15 cellular contexts compared by ENCODE assay signal in genomic region chr14:81529391-81529790, GRCh38. TPM values are rescaled to one million over a fixed set of nuclear protein-coding genes. Genes with fewer than 3 reads are reported as not detected.
DNase-seq lines count a peak whose midpoint lies in the region; ATAC-seq, FAIRE-seq and TF ChIP-seq lines count a peak whose summit lies in the region.
"Had no signal": no experiment of that assay in that cellular context is flagged by ENCODE, and none has a peak within 500 bp of the region (broad histone marks: within the 10 kb centered on the region; RNA-seq: fewer than 3 reads in every experiment).

No MANE protein-coding gene starts in this region.

- peak overlapping the region in 3 of 4 donors; percentile 5 to 53 (median 43) for H3K4me3 Mint-ChIP-seq in CD4-positive, CD25-positive, alpha-beta regulatory T cell
- H3K4me3 Mint-ChIP-seq in endothelial cell (ENCODE audit: unreplicated experiment) = no peak overlapping the region

- BruUV-seq in GM12878 (replicated peaks; lab: Mats Ljungman, UMichigan) = no TSS peak

- H3K4me2 ChIP-seq in GM12878 (ENCODE audit: control insufficient read depth, insufficient read depth) (peak overlapping the region; percentile 67), mesenchymal stem cell (ENCODE audit: low read length, poor library complexity, severe bottlenecking) (no peak overlapping the region)

- peaks cover 57% of the 10 kb centered on the region for H3K79me2 ChIP-seq in GM12878 (ENCODE audit: control insufficient read depth, insufficient read depth, low read length)

- no peak for ATAC-seq in CD4-positive, CD25-positive, alpha-beta regulatory T cell (ENCODE audit: low read depth in 2 of 2)
- ATAC-seq in GM12878 = no peak

- WGBS in GM12878 (ENCODE audit: insufficient coverage, insufficient replicate concordance, low lambda C conversion rate, missing lambda C conversion rate) = 35% methylated on average over 2 of the region's 2 CpGs
- WGBS in mesenchymal stem cell = no CpG with 5 or more reads among the region's 2 CpGs

- no peak overlapping the region for H2AFZ ChIP-seq in GM12878 (ENCODE audit: control insufficient read depth, low read depth, low read length)
- H2AFZ ChIP-seq in mesenchymal stem cell (ENCODE audit: low read depth, low read length) = no peak overlapping the region

- peaks cover 35% of the 10 kb centered on the region for H3K4me1 ChIP-seq in CD4-positive, CD25-positive, alpha-beta regulatory T cell (ENCODE audit: control insufficient read depth, insufficient read depth, low read length, poor library complexity, severe bottlenecking)
- peaks cover 2% of the 10 kb centered on the region for H3K4me1 ChIP-seq in GM12878 (ENCODE audit: control insufficient read depth, insufficient read depth, low read length)
- peaks cover 1% of the 10 kb centered on the region for H3K4me1 ChIP-seq in mesenchymal stem cell (ENCODE audit: control insufficient read depth, insufficient read depth, low read depth, low read length)

- TF ChIP-seq POLR2A in GM12878 (IDR thresholded peaks at IDR 0.05; ENCODE audit: low read depth, low read length) = no peak

- no peak overlapping the region for H2BK5ac ChIP-seq in mesenchymal stem cell (ENCODE audit: low read depth, low read length, poor library complexity, severe bottlenecking)

- peaks cover 27% of the 10 kb centered on the region for H3K36me3 ChIP-seq in CD4-positive, CD25-positive, alpha-beta regulatory T cell (ENCODE audit: control insufficient read depth, insufficient read depth, low read length)
- peaks cover 0 to 16% of the 10 kb centered on the region in 2 experiments; a peak in 3 of 4 replicates for H3K36me3 ChIP-seq in GM12878 (ENCODE audit: control insufficient read depth in 2 of 2, insufficient read depth in 2 of 2, low read length in 1 of 2)
- H3K36me3 ChIP-seq in mesenchymal stem cell (ENCODE audit: control insufficient read depth in 1 of 2, insufficient read depth in 2 of 2, low read depth in 1 of 2, low read length in 2 of 2) = peaks cover 6 to 29% of the 10 kb centered on the region in 2 experiments
- H3K36me3 ChIP-seq in H7 (replicated peaks; ENCODE audit: control insufficient read depth, insufficient read depth, low read length) = no peaks in the 10 kb centered on the region; the same call in none of the 2 replicates

- H3K9me3 ChIP-seq in CD4-positive, CD25-positive, alpha-beta regulatory T cell (ENCODE audit: control insufficient read depth in 2 of 2, low read length in 2 of 2) = no peaks in the 10 kb centered on the region
- H3K9me3 ChIP-seq in GM12878 (replicated peaks; ENCODE audit: control insufficient read depth, insufficient read depth, low read length) = no peaks in the 10 kb centered on the region
- no peaks in the 10 kb centered on the region for H3K9me3 ChIP-seq in mesenchymal stem cell (ENCODE audit: control insufficient read depth, low read length)

- H3K36me3 Mint-ChIP-seq in CD4-positive, CD25-positive, alpha-beta regulatory T cell = peaks cover 19% of the 10 kb centered on the region
- peaks cover 5% of the 10 kb centered on the region for H3K36me3 Mint-ChIP-seq in endothelial cell (ENCODE audit: low read depth, unreplicated experiment)

- in situ Hi-C loops in GM12878 (cut with MboI) = no loop called here

- peak overlapping the region in 1 of 3 donors; percentile 61 for H3K27ac Mint-ChIP-seq in CD4-positive, CD25-positive, alpha-beta regulatory T cell
- no peak overlapping the region for H3K27ac Mint-ChIP-seq in endothelial cell (ENCODE audit: unreplicated experiment)
- H3K27ac Mint-ChIP-seq: progenitor cell of endocrine pancreas had no signal

- no peak for TF ChIP-seq RAD21 in GM12878 (IDR thresholded peaks at IDR 0.05; ENCODE audit: insufficient read depth, low read depth, low read length)

- H4K20me1 ChIP-seq in GM12878 (ENCODE audit: control insufficient read depth, insufficient read depth) = no peaks in the 10 kb centered on the region

- no peak overlapping the region for H3K23ac ChIP-seq in mesenchymal stem cell (ENCODE audit: low read length in 2 of 2)

- no peak overlapping the region for H3K18ac ChIP-seq in mesenchymal stem cell (ENCODE audit: low read depth in 1 of 2, low read length in 2 of 2)

- H2BK120ac ChIP-seq in mesenchymal stem cell (ENCODE audit: low read depth, low read length) = no peak overlapping the region

- no peak overlapping the region for H3K4me3 ChIP-seq in CD4-positive, CD25-positive, alpha-beta regulatory T cell (ENCODE audit: low read depth, low read length)
- H3K4me3 ChIP-seq in GM12878 (0 out of 2 replicates have a peak overlapping the region, but pooled peaks have one; percentile 45), mesenchymal stem cell (ENCODE audit: insufficient read depth in 1 of 2, low read depth in 1 of 2, low read length in 2 of 2) (no peak overlapping the region), H7 (ENCODE audit: insufficient read depth, low read depth, low read length) (no peak overlapping the region)

- FAIRE-seq in GM12878 (lab: Jason Lieb, UNC) = no peak
- FAIRE-seq: endothelial cell of umbilical vein had no signal

- DNase-seq in CD4-positive, CD25-positive, alpha-beta regulatory T cell = no peak
- DNase-seq in LoVo (ENCODE audit: low spot score) = peak; percentile 39
- DNase-seq in GM12878 (ENCODE audit: low read depth, low spot score) = no peak
- DNase-seq in mesenchymal stem cell = peak; percentile 43
- DNase-seq in H7 = no peak
- DNase-seq in endothelial cell (ENCODE audit: low spot score) = no peak
- DNase-seq in NCI-H526 treated with DMSO at 0.1 percent for 48 hours (lab: John Stamatoyannopoulos, UW) = no peak
- no peak for DNase-seq in stimulated activated CD4-positive, alpha-beta T cell treated with anti-CD3 and anti-CD28 coated beads, Interleukin-12 subunit alpha, Interleukin-12 subunit beta, amount 100 ng/mL, for 4 hours
- DNase-seq: activated CD8-positive, alpha-beta memory T cell treated with anti-CD3 and anti-CD28 coated beads, Interleukin-2, amount 50 U/mL, for 4 hours; midbrain; NCI-H187 treated with DMSO at 0.1 percent for 48 hours; stimulated activated CD4-positive, alpha-beta T cell treated with anti-CD3 and anti-CD28 coated beads, Interleukin-4, amount 100 ng/mL, for 4 hours; T1000 had no signal

- H2AK5ac ChIP-seq in mesenchymal stem cell (ENCODE audit: low read length, severe bottlenecking) = no peak overlapping the region

- H3K4ac ChIP-seq in mesenchymal stem cell (ENCODE audit: low read depth in 1 of 2, low read length in 2 of 2) = no peak overlapping the region

- TF ChIP-seq CTCF in GM12878 (IDR thresholded peaks at IDR 0.05 in 2 of 3, conservative IDR thresholded peaks at IDR 0.05 in 1 of 3; ENCODE audit: control insufficient read depth in 2 of 3, extremely low read depth in 1 of 3, insufficient read depth in 1 of 3, low read depth in 3 of 3, low read length in 3 of 3) (no peak), endothelial cell (IDR thresholded peaks at IDR 0.05; ENCODE audit: unreplicated experiment) (no peak)

- no peak overlapping the region for H4K8ac ChIP-seq in mesenchymal stem cell (ENCODE audit: low read length)

- no peak overlapping the region for H4K91ac ChIP-seq in mesenchymal stem cell (ENCODE audit: low read length)

- intact Hi-C loops in GM12878 (cut with micrococcal nuclease; ENCODE audit: unreplicated experiment) = no loop called here

- no peak overlapping the region for H3K27ac ChIP-seq in CD4-positive, CD25-positive, alpha-beta regulatory T cell (ENCODE audit: insufficient read depth, low read length, poor library complexity, severe bottlenecking)
- H3K27ac ChIP-seq in GM12878 (ENCODE audit: control insufficient read depth, insufficient read depth) (peak overlapping the region; percentile 13; the same call in 1 of the 2 replicates), mesenchymal stem cell (ENCODE audit: low read length, poor library complexity, severe bottlenecking) (no peak overlapping the region)

- CTCF ChIA-PET in GM12878 (lab: Yijun Ruan, JAX) = interaction anchor here (0.5 to 1.1 kb wide), 2 partner anchors 65 to 879 kb away, joined by 3 to 7 read pairs; no protein-coding TSS in a partner anchor

- no peak for TF ChIP-seq EP300 in GM12878 (IDR thresholded peaks at IDR 0.05; ENCODE audit: borderline replicate concordance in 1 of 2, control insufficient read depth in 1 of 2, low read depth in 2 of 2, low read length in 2 of 2)

- POLR2A ChIA-PET in GM12878 (lab: Charles Lee) = interaction anchor here (0.6 kb wide), 1 partner anchor 309 kb away, joined by 4 read pairs; no protein-coding TSS in a partner anchor

- SMC1A ChIA-PET in GM12878 (lab: Charles Lee; ENCODE audit: uncharacterized antibody, unreplicated experiment) = interaction anchor here (0.7 to 2.6 kb wide), 6 partner anchors 11 to 65 kb away, joined by 3 to 6 read pairs (median 4); no protein-coding TSS in a partner anchor

- H3K9me3 Mint-ChIP-seq in CD4-positive, CD25-positive, alpha-beta regulatory T cell = peaks cover 0 to 2% (median 0%) of the 10 kb centered on the region in 7 donors
- no peaks in the 10 kb centered on the region for H3K9me3 Mint-ChIP-seq in endothelial cell (ENCODE audit: unreplicated experiment)

- H3K9ac ChIP-seq in GM12878 (ENCODE audit: control insufficient read depth, insufficient read depth, low read length) (no peak overlapping the region), mesenchymal stem cell (ENCODE audit: low read length) (peak overlapping the region; percentile 19)

- H3K27me3 ChIP-seq in CD4-positive, CD25-positive, alpha-beta regulatory T cell (ENCODE audit: control insufficient read depth, insufficient read depth, low read length) = no peaks in the 10 kb centered on the region
- H3K27me3 ChIP-seq in GM12878 (replicated peaks in 1 of 2; ENCODE audit: control insufficient read depth in 2 of 2, insufficient read depth in 2 of 2, low read length in 1 of 2) (no peaks in the 10 kb centered on the region), mesenchymal stem cell (ENCODE audit: control insufficient read depth in 1 of 2, insufficient read depth in 1 of 2, low read length in 2 of 2) (no peaks in the 10 kb centered on the region), H7 (ENCODE audit: control insufficient read depth, insufficient read depth, low read length) (no peaks in the 10 kb centered on the region)

- H2BK15ac ChIP-seq in mesenchymal stem cell (ENCODE audit: low read depth, poor library complexity, severe bottlenecking) = no peak overlapping the region

- no peaks in the 10 kb centered on the region for H3K27me3 Mint-ChIP-seq in CD4-positive, CD25-positive, alpha-beta regulatory T cell
- H3K27me3 Mint-ChIP-seq in endothelial cell (ENCODE audit: unreplicated experiment) = no peaks in the 10 kb centered on the region
- H3K27me3 Mint-ChIP-seq: progenitor cell of endocrine pancreas had no signal

- peaks cover 7% of the 10 kb centered on the region for H3K79me1 ChIP-seq in mesenchymal stem cell (replicated peaks; ENCODE audit: low read length, poor library complexity, severe bottlenecking)

- RAD21 ChIA-PET in GM12878 (lab: Charles Lee; ENCODE audit: unreplicated experiment) = interaction anchor here (0.9 kb wide), 1 partner anchor 10 kb away, joined by 3 read pairs; no protein-coding TSS in a partner anchor

- no peak overlapping the region for H2BK12ac ChIP-seq in mesenchymal stem cell (ENCODE audit: low read length in 2 of 2)

- no peak overlapping the region for H3K14ac ChIP-seq in mesenchymal stem cell (ENCODE audit: low read length in 2 of 2)

- peaks cover 43 to 79% (median 65%) of the 10 kb centered on the region in 4 donors for H3K4me1 Mint-ChIP-seq in CD4-positive, CD25-positive, alpha-beta regulatory T cell
- H3K4me1 Mint-ChIP-seq in endothelial cell (ENCODE audit: unreplicated experiment) = peaks cover 11% of the 10 kb centered on the region

RNA-seq across cellular contexts. Expression of gene SEL1L, which starts 4.3 kb away (rescaled TPM):
- 57.6 TPM for total RNA-seq in CD4-positive, CD25-positive, alpha-beta regulatory T cell
- polyA plus RNA-seq in CD4-positive, CD25-positive, alpha-beta regulatory T cell = 10 to 100 TPM; 19.3 to 23.7 (median 20.1) TPM
- total RNA-seq in GM12878 (2013; cell fraction: nucleolus; rRNA removed) = 119 and 122 TPM in 2 replicates
- total RNA-seq in GM12878 (2014; rRNA removed) = 32.0 and 37.2 TPM in 2 replicates
- total RNA-seq in GM12878 (2014; rRNA removed; fragmentation: Illumina TruSeq; extraction: Trizol) = 31.4 and 34.6 TPM in 2 replicates
- 54.0 and 57.2 TPM in 2 replicates for total RNA-seq in GM12878 (2021)
- polyA plus RNA-seq in GM12878 (2011; ENCODE audit: low read depth) = 18.0 TPM
- 19.9 and 24.0 TPM in 2 replicates for polyA plus RNA-seq in GM12878 (2011; rRNA removed)
- polyA plus RNA-seq in GM12878 (2011; cell fraction: cytosol; rRNA removed) = 9.3 and 12.8 TPM in 2 replicates
- 21.3 and 23.6 TPM in 2 replicates for polyA plus RNA-seq in GM12878 (2011; cell fraction: nucleus; rRNA removed)
- polyA plus RNA-seq in GM12878 (2012) = 24.5 and 26.7 TPM in 2 replicates
- 32.4 and 42.3 TPM in 2 replicates for polyA plus RNA-seq in GM12878 (2014; fragmentation: Illumina TruSeq; extraction: Trizol)
- 10 to 100 TPM; 13.4 to 20.1 TPM for polyA plus RNA-seq in GM12878 (2014; fragmentation: Nextera tagmentation; extraction: Ambion mirVana)
- polyA plus RNA-seq in GM12878 (2014; rRNA removed) = 18.2 and 19.1 TPM in 2 replicates
- 10 to 100 TPM; 47.1 to 52.5 TPM for polyA plus RNA-seq in GM12878 (2016; fragmentation: Nextera tagmentation; extraction: Ambion mirVana)
- polyA minus RNA-seq in GM12878 (2011; rRNA and poly(A)+ RNA removed) = 35.2 and 45.6 TPM in 2 replicates
- polyA minus RNA-seq in GM12878 (2011; cell fraction: cytosol; rRNA and poly(A)+ RNA removed) = 12.4 and 18.7 TPM in 2 replicates
- 32.3 and 33.7 TPM in 2 replicates for polyA minus RNA-seq in GM12878 (2011; cell fraction: nucleus; rRNA and poly(A)+ RNA removed)
- polyA plus RNA-seq in mesenchymal stem cell (2013, experiment 1 of 2) = 57.8 TPM
- polyA plus RNA-seq in mesenchymal stem cell (2013, experiment 2 of 2) = 58.9 TPM
- total RNA-seq in H7 (2014; rRNA removed; shearing (Covaris generic)) = 15.6 and 15.7 TPM in 2 replicates
- 71.9 TPM for total RNA-seq in endothelial cell (ENCODE audit: unreplicated experiment)

Comparison
In these comparisons a context has a peak if more than half of its experiments do, and no peak if none do; other contexts are left out.
1. DNase-seq: peak in LoVo (single experiment) and mesenchymal stem cell (single experiment); none in CD4-positive, CD25-positive, alpha-beta regulatory T cell (0 of 3), GM12878 (single experiment), H7 (single experiment), endothelial cell (single experiment), NCI-H526 treated with DMSO at 0.1 percent for 48 hours (single experiment) and stimulated activated CD4-positive, alpha-beta T cell treated with anti-CD3 and anti-CD28 coated beads, Interleukin-12 subunit alpha, Interleukin-12 subunit beta, amount 100 ng/mL, for 4 hours (single experiment).